In genomic region chr11:16603890-16604783, GRCh38 we compare ENCODE assay signal across 8 cellular contexts.
DNase-seq lines count a peak whose midpoint lies in the region; ATAC-seq and TF ChIP-seq lines count a peak whose summit lies in the region.

No MANE protein-coding gene starts in this region.

- H4K91ac ChIP-seq in neuronal stem cell (ENCODE audit: low read depth, low read length, poor library complexity) = no peak overlapping the region

- no peak overlapping the region for H2BK15ac ChIP-seq in neuronal stem cell (ENCODE audit: low read length)

- H3K9ac ChIP-seq in GM23248 (no peak overlapping the region), neuronal stem cell (ENCODE audit: low read depth, low read length, poor library complexity) (peak overlapping the region; percentile 75)

- H3K4me3 ChIP-seq in GM23248 = peak overlapping the region; percentile 70
- peak overlapping the region; percentile 88 for H3K4me3 ChIP-seq in WI38 (ENCODE audit: low read depth, low read length)
- H3K4me3 ChIP-seq in gastroesophageal sphincter = peak overlapping the region; percentile 21 to 69
- peak overlapping the region; percentile 65 to 90 for H3K4me3 ChIP-seq in neuronal stem cell (ENCODE audit: low read length in 2 of 2)

- peak overlapping the region; percentile 28 for H3K14ac ChIP-seq in neuronal stem cell (ENCODE audit: low read length)

- no peak overlapping the region for H2BK120ac ChIP-seq in neuronal stem cell (ENCODE audit: low read depth, low read length)

- H2AK5ac ChIP-seq in neuronal stem cell (ENCODE audit: low read depth, low read length) = peak overlapping the region; percentile 10

- TF ChIP-seq CTCF in WI38 (IDR thresholded peaks at IDR 0.05; ENCODE audit: low read depth, low read length) (no peak), gastroesophageal sphincter (IDR thresholded peaks at IDR 0.05) (no peak)

- no peaks in the 10 kb centered on the region for H3K79me2 ChIP-seq in GM23248 (ENCODE audit: insufficient read depth)

- H3K4me2 ChIP-seq in GM23248 (ENCODE audit: unreplicated experiment) (peak overlapping the region; percentile 82), neuronal stem cell (ENCODE audit: insufficient read depth, low read length, poor library complexity, severe bottlenecking) (peak overlapping the region; percentile 90)

- H3K27me3 ChIP-seq in GM23248 (replicated peaks; ENCODE audit: insufficient read depth) (peaks cover 81% of the 10 kb centered on the region), gastroesophageal sphincter (peaks cover 77% of the 10 kb centered on the region), neuronal stem cell (ENCODE audit: control insufficient read depth in 3 of 3, insufficient read depth in 3 of 3, low read depth in 1 of 3, low read length in 3 of 3) (peaks cover 0 to 15% (median 4%) of the 10 kb centered on the region in 3 experiments)

- H2BK5ac ChIP-seq in neuronal stem cell (ENCODE audit: low read length) = no peak overlapping the region

- no peak overlapping the region for H3K27ac ChIP-seq in GM23248
- H3K27ac ChIP-seq in gastroesophageal sphincter = peak overlapping the region in 3 of 4 donors; percentile 44 to 85 (median 75)
- no peak overlapping the region for H3K27ac ChIP-seq in neuronal stem cell (replicated peaks; ENCODE audit: low read length)

- no peaks in the 10 kb centered on the region for H3K9me3 ChIP-seq in GM23248 (ENCODE audit: low read depth)
- no peaks in the 10 kb centered on the region for H3K9me3 ChIP-seq in gastroesophageal sphincter
- H3K9me3 ChIP-seq in neuronal stem cell (replicated peaks in 1 of 2; ENCODE audit: control insufficient read depth in 2 of 2, insufficient read depth in 1 of 2, low read depth in 1 of 2, low read length in 2 of 2) = no peaks in the 10 kb centered on the region

- no peak overlapping the region for H3K4ac ChIP-seq in neuronal stem cell (ENCODE audit: low read length)

- H3F3A ChIP-seq in GM23248 (ENCODE audit: insufficient read depth) = no peaks in the 10 kb centered on the region

- ATAC-seq in gastroesophageal sphincter = peak; percentile 54
- ATAC-seq in HG03439 (IDR thresholded peaks at IDR 0.05; ENCODE audit: unreplicated experiment) = no peak

- H2BK12ac ChIP-seq in neuronal stem cell (ENCODE audit: low read length) = no peak overlapping the region

- peaks cover 13% of the 10 kb centered on the region for H3K4me1 ChIP-seq in GM23248 (ENCODE audit: insufficient read depth)
- peaks cover 0 to 44% (median 15%) of the 10 kb centered on the region in 3 donors for H3K4me1 ChIP-seq in gastroesophageal sphincter
- peaks cover 5 to 6% of the 10 kb centered on the region in 2 donors for H3K4me1 ChIP-seq in neuronal stem cell (ENCODE audit: control insufficient read depth in 2 of 2, insufficient read depth in 1 of 2, low read depth in 1 of 2, low read length in 2 of 2)

- TF ChIP-seq POLR2A in gastroesophageal sphincter (IDR thresholded peaks at IDR 0.05) = peak in 1 of 2 donors; percentile 26

- in situ Hi-C loops in GM23248 (cut with MboI) = no loop called here

- peaks cover 2% of the 10 kb centered on the region for H3K79me1 ChIP-seq in neuronal stem cell (ENCODE audit: low read depth, low read length)

- WGBS in GM23248 (ENCODE audit: low coverage in 1 of 2, low lambda C conversion rate in 2 of 2, missing lambda C conversion rate in 2 of 2), 2 experiments = 23 to 25% methylated on average over 51 to 52 of the region's 53 CpGs
- 40% methylated on average over 9 of the region's 53 CpGs; no CpG with 5 or more reads in 1 of the 2 donors for WGBS in gastroesophageal sphincter (ENCODE audit: low coverage in 1 of 2), 2 donors
- WGBS in neuronal stem cell (ENCODE audit: extremely low coverage in 2 of 2, insufficient read length in 2 of 2, insufficient replicate concordance in 1 of 2), 2 donors = no CpG with 5 or more reads among the region's 53 CpGs

- H4K8ac ChIP-seq in neuronal stem cell (ENCODE audit: low read depth, low read length) = no peak overlapping the region

- H3K36me3 ChIP-seq in GM23248 (ENCODE audit: low read depth) = no peaks in the 10 kb centered on the region
- no peaks in the 10 kb centered on the region for H3K36me3 ChIP-seq in gastroesophageal sphincter
- H3K36me3 ChIP-seq in neuronal stem cell (replicated peaks in 1 of 2; ENCODE audit: control insufficient read depth in 2 of 2, insufficient read depth in 2 of 2, low read length in 2 of 2) = no peaks in the 10 kb centered on the region

- H2AFZ ChIP-seq in GM23248 (peak overlapping the region; percentile 86), neuronal stem cell (ENCODE audit: low read length) (peak overlapping the region; percentile 84)

- no peaks in the 10 kb centered on the region for H4K20me1 ChIP-seq in GM23248 (ENCODE audit: insufficient read depth)

- H3K9me2 ChIP-seq in GM23248 (ENCODE audit: insufficient read depth) = no peaks in the 10 kb centered on the region

- H3K23ac ChIP-seq in neuronal stem cell (ENCODE audit: low read depth, low read length, poor library complexity) = no peak overlapping the region

- peak; percentile 48 for DNase-seq in GM23248
- DNase-seq in neuronal stem cell (ENCODE audit: low spot score) = peak; percentile 42
- DNase-seq in NCI-H2107 (lab: John Stamatoyannopoulos, UW) = no peak
- DNase-seq in activated naive CD4-positive, alpha-beta T cell treated with Interleukin-2 at 50 U/mL for 16 hours = no peak
- no peak for DNase-seq in retina

- H3K18ac ChIP-seq in neuronal stem cell (ENCODE audit: low read length) = peak overlapping the region; percentile 89

- TF ChIP-seq EP300 in gastroesophageal sphincter (IDR thresholded peaks at IDR 0.05) = no peak

Comparison
In these comparisons a context has a peak if more than half of its experiments do, and no peak if none do; other contexts are left out.
1. DNase-seq: peak in GM23248 (single experiment) and neuronal stem cell (single experiment); none in NCI-H2107 (single experiment), activated naive CD4-positive, alpha-beta T cell treated with Interleukin-2 at 50 U/mL for 16 hours (single experiment) and retina (single experiment).
2. H3K27ac ChIP-seq: peak in gastroesophageal sphincter (3 of 4); none in GM23248 (single experiment) and neuronal stem cell (single experiment).
3. Peak in every context shown above with its lines, with median percentiles within 50 percentile points of each other: H3K4me3 ChIP-seq.